ENCODE assay signal across 19 cellular contexts in genomic region chr11:130932086-130932712, GRCh38. TPM values are rescaled to one million over a fixed set of nuclear protein-coding genes. Genes with fewer than 3 reads are reported as not detected.
A peak's percentile ranks its signal among the peaks of the same experiment; 100 is the strongest.
DNase-seq lines count a peak whose midpoint lies in the region; ATAC-seq, FAIRE-seq and TF ChIP-seq lines count a peak whose summit lies in the region.
"Had no signal": no experiment of that assay in that cellular context is flagged by ENCODE, and none has a peak within 500 bp of the region (broad histone marks: within the 10 kb centered on the region; RNA-seq: fewer than 3 reads in every experiment).

No MANE protein-coding gene starts in this region.

- no peak overlapping the region for H3K4me3 Mint-ChIP-seq in GM23338
- H3K4me3 Mint-ChIP-seq: CD4-positive, alpha-beta memory T cell had no signal

- no peak for TF ChIP-seq POLR2A in GM12892 (IDR thresholded peaks at IDR 0.05; ENCODE audit: low read depth, low read length)

- H3K9me3 Mint-ChIP-seq in GM23338, result no peaks in the 10 kb centered on the region
- H3K9me3 Mint-ChIP-seq: CD4-positive, alpha-beta memory T cell had no signal

- no peak overlapping the region for H3K27ac Mint-ChIP-seq in GM23338
- H3K27ac Mint-ChIP-seq: CD4-positive, alpha-beta memory T cell had no signal

- H3K9me3 ChIP-seq in keratinocyte (ENCODE audit: control insufficient read depth, low read depth, low read length), result no peaks in the 10 kb centered on the region
- no peaks in the 10 kb centered on the region for H3K9me3 ChIP-seq in pancreas

- H3K4me2 ChIP-seq in GM23338 (no peak overlapping the region), keratinocyte (ENCODE audit: control insufficient read depth, extremely low read depth, insufficient read depth, low read depth, low read length) (peak overlapping the region; percentile 36)

- no peaks in the 10 kb centered on the region for H3K9me1 ChIP-seq in keratinocyte (ENCODE audit: control insufficient read depth, extremely low read depth, insufficient read depth, low read length)

- H3K4me1 Mint-ChIP-seq in GM23338, result peaks cover 3% of the 10 kb centered on the region; the same call in 2 of the 3 replicates
- H3K4me1 Mint-ChIP-seq: CD4-positive, alpha-beta memory T cell had no signal

- 81 to 84% methylated on average over 5 of the region's 5 CpGs for WGBS in pancreas, 2 donors

- H2AFZ ChIP-seq in GM23338 (no peak overlapping the region), keratinocyte (ENCODE audit: control insufficient read depth, low read length) (peak overlapping the region; percentile 86)

- dilution Hi-C loops in keratinocyte (cut with MboI; ENCODE audit: extremely low pct_ligation_motif_present, low sequenced_read_pairs), result no loop called here

- no peak for TF ChIP-seq CTCF in GM23338 (conservative IDR thresholded peaks at IDR 0.05; ENCODE audit: low read depth in 2 of 2)
- TF ChIP-seq CTCF in choroid plexus epithelial cell (conservative IDR thresholded peaks at IDR 0.05; ENCODE audit: low read depth, low read length), result no peak
- no peak for TF ChIP-seq CTCF in keratinocyte (optimal IDR thresholded peaks at IDR 0.05 in 1 of 3, IDR thresholded peaks at IDR 0.05 in 1 of 3, conservative IDR thresholded peaks at IDR 0.05 in 1 of 3; ENCODE audit: extremely low read depth in 1 of 3, insufficient read depth in 2 of 3, low read length in 3 of 3)
- no peak for TF ChIP-seq CTCF in pancreas (IDR thresholded peaks at IDR 0.05)

- H3K4me3 ChIP-seq in GM23338 (no peak overlapping the region), choroid plexus epithelial cell (ENCODE audit: low read depth, low read length) (no peak overlapping the region), keratinocyte (ENCODE audit: control insufficient read depth in 2 of 3, extremely low read depth in 1 of 3, insufficient read depth in 2 of 3, low read depth in 1 of 3, low read length in 3 of 3) (no peak overlapping the region), pancreas (no peak overlapping the region)

- H3K27ac ChIP-seq in GM23338 (ENCODE audit: low read depth), result no peak overlapping the region
- H3K27ac ChIP-seq in keratinocyte (ENCODE audit: control insufficient read depth, insufficient read depth, low read length), result peak overlapping the region; percentile 41
- no peak overlapping the region for H3K27ac ChIP-seq in pancreas

- no peaks in the 10 kb centered on the region for H3K36me3 Mint-ChIP-seq in GM23338 (ENCODE audit: low read depth)
- H3K36me3 Mint-ChIP-seq: CD4-positive, alpha-beta memory T cell had no signal

- H3K4me1 ChIP-seq in GM23338 (ENCODE audit: insufficient read depth) (no peaks in the 10 kb centered on the region), keratinocyte (ENCODE audit: control insufficient read depth, extremely low read depth, insufficient read depth, low read length) (peaks cover 13% of the 10 kb centered on the region), pancreas (no peaks in the 10 kb centered on the region)

- H3K36me3 ChIP-seq in GM23338 (ENCODE audit: insufficient read depth), result no peaks in the 10 kb centered on the region
- H3K36me3 ChIP-seq in keratinocyte (ENCODE audit: control insufficient read depth in 2 of 2, extremely low read depth in 1 of 2, insufficient read depth in 2 of 2, low read length in 2 of 2), result no peaks in the 10 kb centered on the region
- H3K36me3 ChIP-seq in pancreas, result no peaks in the 10 kb centered on the region

- H3K9ac ChIP-seq in keratinocyte (ENCODE audit: control insufficient read depth, extremely low read depth, insufficient read depth, low read length), result no peak overlapping the region

- H4K20me1 ChIP-seq in GM23338 (replicated peaks; ENCODE audit: insufficient read depth) (no peaks in the 10 kb centered on the region), keratinocyte (ENCODE audit: control insufficient read depth, extremely low read depth, insufficient read depth, low read length) (no peaks in the 10 kb centered on the region)

- no peaks in the 10 kb centered on the region for H3K79me2 ChIP-seq in GM23338 (replicated peaks; ENCODE audit: insufficient read depth)
- no peaks in the 10 kb centered on the region for H3K79me2 ChIP-seq in keratinocyte (ENCODE audit: control insufficient read depth, insufficient read depth, low read length)

- no peaks in the 10 kb centered on the region for H3F3A ChIP-seq in GM23338 (replicated peaks; ENCODE audit: low read depth)

- no peaks in the 10 kb centered on the region for H3K9me2 ChIP-seq in GM23338 (ENCODE audit: insufficient read depth)

- no peak for ATAC-seq in GM23338
- peak; percentile 26 for ATAC-seq in esophagus mucosa
- ATAC-seq in pancreas, result no peak
- ATAC-seq in HG03520 (IDR thresholded peaks at IDR 0.05; ENCODE audit: unreplicated experiment), result no peak

- intact Hi-C loops in pancreas (cut with DNase I), result no loop called here

- H3K27me3 Mint-ChIP-seq in GM23338 (ENCODE audit: insufficient read depth, low read depth, poor library complexity), result no peaks in the 10 kb centered on the region

- FAIRE-seq in keratinocyte (lab: Jason Lieb, UNC), result peak; percentile 51
- no peak for FAIRE-seq in pancreas (lab: Jason Lieb, UNC)
- FAIRE-seq in GM12892 (lab: Jason Lieb, UNC), result no peak
- FAIRE-seq: GM12891, GM19239, H1 had no signal

- peak; percentile 6 for DNase-seq in GM23338 (ENCODE audit: low spot score)
- peak; percentile 5 for DNase-seq in choroid plexus epithelial cell (ENCODE audit: low read depth)
- DNase-seq in keratinocyte (ENCODE audit: low read depth, low spot score), result no peak
- DNase-seq in pancreas, result no peak
- DNase-seq in GM12892 (ENCODE audit: insufficient read length), result no peak
- DNase-seq: C1 segment of cervical spinal cord; Calu3; CD4-positive, alpha-beta memory T cell; COR-L47; DMS53; DMS79 treated with DMSO at 0.1 percent for 48 hours; GF-D8; H7; HCEC 1CT had no signal

- H3K27me3 ChIP-seq in GM23338 (ENCODE audit: insufficient read depth) (no peaks in the 10 kb centered on the region), keratinocyte (ENCODE audit: control insufficient read depth, extremely low read depth, insufficient read depth, low read length) (no peaks in the 10 kb centered on the region), pancreas (no peaks in the 10 kb centered on the region)

TF ChIP-seq in GM23338, 12 proteins besides CTCF, POLR2A, EP300 and RAD21:
- TF ChIP-seq JUNB (IDR thresholded peaks at IDR 0.05; ENCODE audit: unreplicated experiment) (no peak), POLR2AphosphoS5 (IDR thresholded peaks at IDR 0.05; ENCODE audit: low read depth) (no peak)

RNA-seq across cellular contexts. Expression of gene SNX19, which starts 15.9 kb away (rescaled TPM):
- 29.0 and 30.0 TPM in 2 replicates for total RNA-seq in GM23338 (2014; rRNA removed; shearing (Covaris generic))
- polyA plus RNA-seq in GM23338 (2016; fragmentation: Nextera tagmentation; extraction: Ambion mirVana), result 5.2 and 6.6 TPM in 2 replicates
- total RNA-seq in esophagus mucosa, result 27.2 TPM
- polyA plus RNA-seq in keratinocyte, result 25.7 to 44.0 TPM (median 29.1 TPM) in 3 replicates
- polyA plus RNA-seq in keratinocyte (2011; ENCODE audit: low read depth), result 11.2 TPM
- polyA plus RNA-seq in keratinocyte (2011; cell fraction: cytosol; rRNA removed), result 18.5 and 26.2 TPM in 2 replicates
- polyA plus RNA-seq in keratinocyte (2011; cell fraction: nucleus; rRNA removed), result 83.1 and 92.1 TPM in 2 replicates
- 20.9 and 29.7 TPM in 2 replicates for polyA plus RNA-seq in keratinocyte (2012; ENCODE audit: low replicate concordance)
- polyA minus RNA-seq in keratinocyte, result 125 to 158 TPM (median 138 TPM) in 3 replicates
- polyA minus RNA-seq in keratinocyte (2011; cell fraction: cytosol; rRNA and poly(A)+ RNA removed), result 33.6 TPM
- polyA minus RNA-seq in keratinocyte (2011; cell fraction: nucleus; rRNA and poly(A)+ RNA removed), result 124 and 198 TPM in 2 replicates
- total RNA-seq in pancreas, result 10 to 100 TPM; 20.8 to 37.2 (median 24.5) TPM
- 10 to 100 TPM; 11.7 to 21.3 TPM for polyA plus RNA-seq in pancreas
- polyA plus RNA-seq in GM12892 (2012; ENCODE audit: missing spikeins), result 19.9 TPM

Comparison
In these comparisons a context has a peak if more than half of its experiments do, and no peak if none do; other contexts are left out.
1. DNase-seq: peak in GM23338 (single experiment) and choroid plexus epithelial cell (single experiment); none in keratinocyte (single experiment), pancreas (0 of 6) and GM12892 (single experiment).